Comparison of ENCODE assay signal across 8 cellular contexts in genomic region chr5:79512692-79513518, GRCh38. TPM values are rescaled to one million over a fixed set of nuclear protein-coding genes. Genes with fewer than 3 reads are reported as not detected.
DNase-seq lines count a peak whose midpoint lies in the region; ATAC-seq, FAIRE-seq and TF ChIP-seq lines count a peak whose summit lies in the region.

No MANE protein-coding gene starts in this region.

- H3K4me2 ChIP-seq in astrocyte (ENCODE audit: low read length), result peak overlapping the region; percentile 98

- POLR2A ChIA-PET in activated CD4-positive, alpha-beta T cell treated with anti-CD3 and anti-CD28 coated beads for 36 hours (lab: Charles Lee), result interaction anchor here (0.6 kb wide), 1 partner anchor 333 kb away, joined by 4 read pairs; no protein-coding TSS in a partner anchor

- H3K4me1 ChIP-seq in astrocyte (ENCODE audit: insufficient read depth, low read length), result peaks cover 12% of the 10 kb centered on the region

- H3K4me1 Mint-ChIP-seq in activated CD4-positive, alpha-beta T cell treated with anti-CD3 and anti-CD28 coated beads for 36 hours, result peaks cover 47% of the 10 kb centered on the region
- H3K4me1 Mint-ChIP-seq in astrocyte (ENCODE audit: low read depth, unreplicated experiment) (peaks cover 30% of the 10 kb centered on the region), immature natural killer cell (peaks cover 21 to 25% of the 10 kb centered on the region in 2 donors)
- H3K4me1 Mint-ChIP-seq in stimulated activated naive B cell treated with anti-CD40 and anti-IgM and Interleukin-4, amounts not matched to agents 10 μg/mL and 1 μg/mL and 100 μg/mL, for 72 hours, result peaks cover 20 to 45% of the 10 kb centered on the region in 2 donors

- H3K9ac ChIP-seq in astrocyte (ENCODE audit: low read length), result peak overlapping the region; percentile 90

- TF ChIP-seq CTCF in astrocyte (IDR thresholded peaks at IDR 0.05; ENCODE audit: insufficient read depth, low read depth, low read length), result no peak

- peaks cover 16% of the 10 kb centered on the region for H3K27me3 Mint-ChIP-seq in activated CD4-positive, alpha-beta T cell treated with anti-CD3 and anti-CD28 coated beads for 36 hours
- H3K27me3 Mint-ChIP-seq in astrocyte (ENCODE audit: low read depth, unreplicated experiment) (no peaks in the 10 kb centered on the region), immature natural killer cell (ENCODE audit: low read depth in 3 of 3) (peaks cover 22 to 37% (median 33%) of the 10 kb centered on the region in 3 donors)
- peaks cover 19 to 31% of the 10 kb centered on the region in 2 donors for H3K27me3 Mint-ChIP-seq in stimulated activated naive B cell treated with anti-CD40 and anti-IgM and Interleukin-4, amounts not matched to agents 10 μg/mL and 1 μg/mL and 100 μg/mL, for 72 hours

- DNase-seq in activated CD4-positive, alpha-beta T cell treated with anti-CD3 and anti-CD28 coated beads for 36 hours, result peak; percentile 21
- DNase-seq in activated CD4-positive, alpha-beta T cell treated with anti-CD3 and anti-CD28 coated beads, Interleukin-2, amount 50 U/mL, for 4 hours, result no peak
- DNase-seq in M059J (ENCODE audit: low read depth) (peak; percentile 41), astrocyte (ENCODE audit: low read depth) (no peak), immature natural killer cell (peak; percentile 7 to 15 (median 14))
- no peak for DNase-seq in stimulated activated naive B cell treated with anti-CD40 and anti-IgM and Interleukin-4, amounts not matched to agents 10 μg/mL and 1 μg/mL and 100 μg/mL, for 72 hours

- intact Hi-C loops in activated CD4-positive, alpha-beta T cell treated with anti-CD3 and anti-CD28 coated beads for 36 hours (cut with DNase I, micrococcal nuclease), result loop anchor here (2.0 to 5.0 kb wide), 4 partner anchors 48 to 1881 kb away; partner anchors contain the start of gene ZFYVE16 (in 2 of the 2)

- no peaks in the 10 kb centered on the region for H3K27me3 ChIP-seq in astrocyte (ENCODE audit: insufficient read depth, low read length)

- H3K27ac ChIP-seq in astrocyte (ENCODE audit: low read depth, low read length), result peak overlapping the region; percentile 87

- H3K4me3 Mint-ChIP-seq in activated CD4-positive, alpha-beta T cell treated with anti-CD3 and anti-CD28 coated beads for 36 hours, result peak overlapping the region; percentile 81
- H3K4me3 Mint-ChIP-seq in astrocyte (ENCODE audit: unreplicated experiment) (peak overlapping the region; percentile 96), immature natural killer cell (peak overlapping the region; percentile 83 to 99 (median 85))
- H3K4me3 Mint-ChIP-seq in stimulated activated naive B cell treated with anti-CD40 and anti-IgM and Interleukin-4, amounts not matched to agents 10 μg/mL and 1 μg/mL and 100 μg/mL, for 72 hours, result peak overlapping the region; percentile 85 to 98

- H4K20me1 ChIP-seq in astrocyte (ENCODE audit: insufficient read depth, low read length), result peaks cover 50% of the 10 kb centered on the region

- FAIRE-seq in astrocyte (lab: Jason Lieb, UNC), result no peak

- peaks cover 36% of the 10 kb centered on the region for H3K79me2 ChIP-seq in astrocyte (ENCODE audit: insufficient read depth, low read length)

- H3K27ac Mint-ChIP-seq in activated CD4-positive, alpha-beta T cell treated with anti-CD3 and anti-CD28 coated beads for 36 hours, result peak overlapping the region; percentile 47
- peak overlapping the region; percentile 93 for H3K27ac Mint-ChIP-seq in astrocyte (ENCODE audit: unreplicated experiment)
- peak overlapping the region; percentile 51 to 100 (median 79) for H3K27ac Mint-ChIP-seq in immature natural killer cell
- peak overlapping the region; percentile 56 for H3K27ac Mint-ChIP-seq in stimulated activated naive B cell treated with anti-CD40 and anti-IgM and Interleukin-4, amounts not matched to agents 10 μg/mL and 1 μg/mL and 100 μg/mL, for 72 hours

- no peaks in the 10 kb centered on the region for H3K9me3 ChIP-seq in astrocyte (ENCODE audit: insufficient read depth, low read depth, low read length)

- H2AFZ ChIP-seq in astrocyte (ENCODE audit: low read depth, low read length), result peak overlapping the region; percentile 84

- H3K36me3 ChIP-seq in astrocyte (ENCODE audit: insufficient read depth, low read length), result no peaks in the 10 kb centered on the region

- no peaks in the 10 kb centered on the region for H3K9me3 Mint-ChIP-seq in activated CD4-positive, alpha-beta T cell treated with anti-CD3 and anti-CD28 coated beads for 36 hours (ENCODE audit: low read depth)
- no peaks in the 10 kb centered on the region for H3K9me3 Mint-ChIP-seq in astrocyte (ENCODE audit: unreplicated experiment)
- H3K9me3 Mint-ChIP-seq in immature natural killer cell, result peaks cover 0 to 4% (median 0%) of the 10 kb centered on the region in 6 donors
- no peaks in the 10 kb centered on the region for H3K9me3 Mint-ChIP-seq in stimulated activated naive B cell treated with anti-CD40 and anti-IgM and Interleukin-4, amounts not matched to agents 10 μg/mL and 1 μg/mL and 100 μg/mL, for 72 hours

- no peaks in the 10 kb centered on the region for H3K36me3 Mint-ChIP-seq in activated CD4-positive, alpha-beta T cell treated with anti-CD3 and anti-CD28 coated beads for 36 hours (ENCODE audit: low read depth)
- H3K36me3 Mint-ChIP-seq in astrocyte (ENCODE audit: low read depth, unreplicated experiment) (no peaks in the 10 kb centered on the region), immature natural killer cell (no peaks in the 10 kb centered on the region)
- peaks cover 2 to 3% of the 10 kb centered on the region in 2 donors for H3K36me3 Mint-ChIP-seq in stimulated activated naive B cell treated with anti-CD40 and anti-IgM and Interleukin-4, amounts not matched to agents 10 μg/mL and 1 μg/mL and 100 μg/mL, for 72 hours

- CTCF ChIA-PET in activated CD4-positive, alpha-beta T cell treated with anti-CD3 and anti-CD28 coated beads for 36 hours (lab: Charles Lee), result interaction anchor here (0.6 to 1.6 kb wide), 7 partner anchors 14 to 381 kb away, joined by 3 read pairs; no protein-coding TSS in a partner anchor

- H3K4me3 ChIP-seq in astrocyte (ENCODE audit: insufficient read depth, low read depth, low read length), result peak overlapping the region; percentile 86

- ATAC-seq in activated CD4-positive, alpha-beta T cell treated with anti-CD3 and anti-CD28 coated beads for 36 hours, result no peak
- no peak for ATAC-seq in stimulated activated naive B cell treated with anti-CD40 and anti-IgM and Interleukin-4, amounts not matched to agents 10 μg/mL and 1 μg/mL and 100 μg/mL, for 72 hours (replicated peaks)
- ATAC-seq in HG03442 (IDR thresholded peaks at IDR 0.05; ENCODE audit: unreplicated experiment) (no peak), HG02798 (IDR thresholded peaks at IDR 0.05; ENCODE audit: poor library complexity, unreplicated experiment) (no peak)

RNA-seq across cellular contexts. Expression of gene HOMER1, which starts 1.0 kb away (rescaled TPM):
- 10 to 100 TPM; 11.1 to 15.1 TPM for total RNA-seq in activated CD4-positive, alpha-beta T cell treated with anti-CD3 and anti-CD28 coated beads for 36 hours
- 3.9 and 8.6 TPM in 2 replicates for total RNA-seq in M059J (2014; rRNA removed; shearing (Covaris generic))
- total RNA-seq in astrocyte, result 19.0 and 26.9 TPM in 2 replicates
- polyA plus RNA-seq in immature natural killer cell, result 1 to 10 TPM in 2 of 3 donors, under 1 TPM in 1; 0.11 to 4.1 (median 1.9) TPM

Comparison
In these comparisons a context has a peak if more than half of its experiments do, and no peak if none do; other contexts are left out.
1. DNase-seq: peak in activated CD4-positive, alpha-beta T cell treated with anti-CD3 and anti-CD28 coated beads for 36 hours (single experiment), M059J (single experiment) and immature natural killer cell (3 of 3); none in activated CD4-positive, alpha-beta T cell treated with anti-CD3 and anti-CD28 coated beads, Interleukin-2, amount 50 U/mL, for 4 hours (0 of 2), astrocyte (single experiment) and stimulated activated naive B cell treated with anti-CD40 and anti-IgM and Interleukin-4, amounts not matched to agents 10 μg/mL and 1 μg/mL and 100 μg/mL, for 72 hours (single experiment).
2. Peak in every context shown above with its lines, with median percentiles within 50 percentile points of each other: H3K27ac Mint-ChIP-seq and H3K4me3 Mint-ChIP-seq.